Comparison of ENCODE assay signal across 8 cellular contexts in the genomic region with DNA sequence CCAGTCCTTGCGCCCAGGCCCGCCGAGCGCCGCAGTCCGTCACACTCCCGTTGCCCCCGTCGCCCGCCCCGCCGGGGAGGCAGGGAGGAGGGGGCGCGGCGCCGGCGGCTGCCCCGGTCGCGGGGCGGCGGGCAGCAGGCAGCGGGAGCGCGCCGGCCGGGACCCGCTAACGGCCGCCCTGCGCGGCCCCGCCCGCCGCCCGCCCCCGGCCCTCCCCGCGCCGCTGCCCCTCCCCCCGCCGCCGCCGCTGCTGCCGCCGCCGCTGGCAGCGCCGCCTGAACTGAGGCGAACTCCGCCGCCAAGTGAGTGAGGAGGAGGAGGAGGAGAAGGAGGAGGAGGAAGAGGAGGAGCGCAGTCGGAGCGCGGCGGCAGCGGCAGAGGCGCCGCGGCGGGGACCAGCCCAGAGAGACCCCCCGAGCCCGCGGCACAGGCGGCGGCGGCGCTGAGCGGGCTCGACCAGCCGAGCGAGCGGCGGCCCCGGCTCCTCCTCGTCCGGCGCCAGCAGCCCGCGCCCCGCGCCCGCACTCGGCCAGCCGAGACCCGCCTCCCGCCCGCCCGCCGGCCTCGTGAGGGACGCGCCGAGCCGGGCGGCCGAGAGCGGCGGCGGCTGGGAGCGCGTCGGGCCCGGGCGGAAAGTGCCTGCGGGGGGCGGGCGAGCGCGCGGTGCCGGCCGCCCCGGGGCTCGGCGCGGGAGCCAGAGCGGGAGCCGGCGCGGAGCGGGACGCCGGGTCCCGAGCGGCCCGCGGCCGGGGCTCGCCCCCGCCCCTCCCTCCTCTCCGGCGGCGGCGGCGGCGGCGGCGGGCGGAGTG. TPM values are rescaled to one million over a fixed set of nuclear protein-coding genes. Genes with fewer than 3 reads are reported as not detected.
DNase-seq lines count a peak whose midpoint lies in the region; ATAC-seq and TF ChIP-seq lines count a peak whose summit lies in the region.

A gene (plus strand): TSS at position 352 of the 809 bp plus-strand sequence. CDS start 476 bp downstream, outside the sequence.

- peak; percentile 58 for DNase-seq in GM04504 (ENCODE audit: low read depth)
- DNase-seq in GM23338 (ENCODE audit: low spot score): peak; percentile 60
- peak; percentile 59 for DNase-seq in MM.1S
- DNase-seq in UCSD-AML1 (lab: John Stamatoyannopoulos, UW; ENCODE audit: unreplicated experiment): peak; percentile 77
- DNase-seq in HT-29 (ENCODE audit: low spot score): no peak

- H3K36me3 ChIP-seq in GM23338 (ENCODE audit: insufficient read depth) (no peaks in the 10 kb centered on the region), MM.1S (replicated peaks; ENCODE audit: insufficient read depth, low read length) (no peaks in the 10 kb centered on the region), skeletal muscle tissue (ENCODE audit: control insufficient read depth in 3 of 3, insufficient read depth in 3 of 3, low read length in 3 of 3) (peaks cover 0 to 2% (median 0%) of the 10 kb centered on the region in 3 donors)

- H3K27ac ChIP-seq in GM23338 (ENCODE audit: low read depth) (no peak within 1 kb of the TSS), MM.1S (ENCODE audit: low read length) (peak within 1 kb of the TSS; percentile 66; the same call in 1 of the 2 replicates), skeletal muscle tissue (ENCODE audit: low read depth, low read length) (peak within 1 kb of the TSS; percentile 99)

- H3K9me3 Mint-ChIP-seq in GM23338 (peaks cover 5% of the 10 kb centered on the region; the same call in 2 of the 3 replicates), brain (peaks cover 3 to 12% (median 8%) of the 10 kb centered on the region in 5 experiments)

- H3K9me2 ChIP-seq in GM23338 (ENCODE audit: insufficient read depth) (no peaks in the 10 kb centered on the region), MM.1S (replicated peaks; ENCODE audit: insufficient read depth, low read length) (no peaks in the 10 kb centered on the region)

- H3K4me3 ChIP-seq in GM23338 (peak within 1 kb of the TSS; percentile 70), MM.1S (ENCODE audit: low read length) (peak within 1 kb of the TSS; percentile 68), iPS-18c (ENCODE audit: insufficient read depth, low read depth, low read length) (peak within 1 kb of the TSS; percentile 87), skeletal muscle tissue (ENCODE audit: low read length in 3 of 3) (peak within 1 kb of the TSS; percentile 73 to 98 (median 89))

- H3K27me3 Mint-ChIP-seq in GM23338 (ENCODE audit: insufficient read depth, low read depth, poor library complexity): peaks cover 13% of the 10 kb centered on the region
- H3K27me3 Mint-ChIP-seq in brain: peaks cover 18% of the 10 kb centered on the region

- H3K9ac ChIP-seq in MM.1S (ENCODE audit: low read length) (peak within 1 kb of the TSS; percentile 60; the same call in 1 of the 2 replicates), skeletal muscle tissue (ENCODE audit: low read depth in 1 of 3, low read length in 3 of 3) (peak within 1 kb of the TSS; percentile 97 to 99 (median 98))

- H3K27ac Mint-ChIP-seq in GM23338 (no peak within 1 kb of the TSS), brain (peak within 1 kb of the TSS; percentile 61 to 100 (median 98))

- H3K4me1 ChIP-seq in GM23338 (ENCODE audit: insufficient read depth) (peaks cover 30% of the 10 kb centered on the region), MM.1S (ENCODE audit: low read length) (no peaks in the 10 kb centered on the region), skeletal muscle tissue (ENCODE audit: control insufficient read depth in 3 of 3, insufficient read depth in 3 of 3, low read length in 3 of 3) (peaks cover 0 to 20% (median 11%) of the 10 kb centered on the region in 3 donors)

- peak; percentile 8; the same call in 2 of the 3 replicates for ATAC-seq in GM23338

- H3K9me3 ChIP-seq in MM.1S (replicated peaks; ENCODE audit: insufficient read depth, low read length) (no peaks in the 10 kb centered on the region), iPS-18c (ENCODE audit: control insufficient read depth, insufficient read depth, low read length) (no peaks in the 10 kb centered on the region), skeletal muscle tissue (ENCODE audit: control insufficient read depth in 3 of 3, low read length in 3 of 3) (no peaks in the 10 kb centered on the region)

- H4K20me1 ChIP-seq in GM23338 (replicated peaks; ENCODE audit: insufficient read depth) (0 out of 2 replicates have a peak, but pooled peaks cover 5% of the 10 kb centered on the region), MM.1S (ENCODE audit: insufficient read depth, low read length) (peaks cover 8% of the 10 kb centered on the region)

- H3K36me3 Mint-ChIP-seq in GM23338 (ENCODE audit: low read depth): peaks cover 5% of the 10 kb centered on the region
- H3K36me3 Mint-ChIP-seq in brain: peaks cover 29% of the 10 kb centered on the region

- H3K4me1 Mint-ChIP-seq in GM23338 (peaks cover 34% of the 10 kb centered on the region), brain (peaks cover 25% of the 10 kb centered on the region)

- H3K27me3 ChIP-seq in GM23338 (ENCODE audit: insufficient read depth): no peaks in the 10 kb centered on the region
- no peaks in the 10 kb centered on the region for H3K27me3 ChIP-seq in MM.1S (replicated peaks; ENCODE audit: insufficient read depth, low read length)
- H3K27me3 ChIP-seq in skeletal muscle tissue (ENCODE audit: control insufficient read depth in 3 of 3, insufficient read depth in 3 of 3, low read length in 3 of 3): no peaks in the 10 kb centered on the region

- no peak within 1 kb of the TSS for H2AFZ ChIP-seq in GM23338
- no peak within 1 kb of the TSS for H2AFZ ChIP-seq in MM.1S (ENCODE audit: low read length)

- TF ChIP-seq CTCF in GM23338 (conservative IDR thresholded peaks at IDR 0.05; ENCODE audit: low read depth in 2 of 2) (no peak), MM.1S (IDR thresholded peaks at IDR 0.05; ENCODE audit: low read length) (no peak), brain (conservative IDR thresholded peaks at IDR 0.05) (no peak)

- H3K4me3 Mint-ChIP-seq in GM23338 (peak within 1 kb of the TSS; percentile 81), brain (peak within 1 kb of the TSS; percentile 91 to 96 (median 94))

- H3K4me2 ChIP-seq in GM23338 (peak within 1 kb of the TSS; percentile 76), MM.1S (ENCODE audit: low read depth, low read length) (peak within 1 kb of the TSS; percentile 69; the same call in 1 of the 2 replicates)

- H3K79me2 ChIP-seq in GM23338 (replicated peaks; ENCODE audit: insufficient read depth) (peaks cover 48% of the 10 kb centered on the region), MM.1S (ENCODE audit: low read length) (peaks cover 38% of the 10 kb centered on the region)

- H3F3A ChIP-seq in GM23338 (replicated peaks; ENCODE audit: low read depth) (no peaks in the 10 kb centered on the region), MM.1S (ENCODE audit: insufficient read depth, low read length) (peaks cover 7% of the 10 kb centered on the region)

TF ChIP-seq in GM23338, 12 proteins besides CTCF, POLR2A, EP300 and RAD21:
- TF ChIP-seq POLR2AphosphoS5 (IDR thresholded peaks at IDR 0.05; ENCODE audit: low read depth): peak; percentile 65
- no peak for TF ChIP-seq EZH2 (IDR thresholded peaks at IDR 0.05; ENCODE audit: low read depth, unreplicated experiment)
- no peak for TF ChIP-seq EZH2phosphoT487 (IDR thresholded peaks at IDR 0.05; ENCODE audit: unreplicated experiment)

RNA-seq across cellular contexts. Expression of the gene that starts here (rescaled TPM):
- 150 and 159 TPM in 2 replicates for total RNA-seq in GM23338 (2014; rRNA removed; shearing (Covaris generic))
- polyA plus RNA-seq in GM23338 (2016; fragmentation: Nextera tagmentation; extraction: Ambion mirVana): 53.7 and 60.8 TPM in 2 replicates
- 70.0 TPM for polyA plus RNA-seq in brain (ENCODE audit: insufficient read depth, low read depth, low replicate concordance)
- total RNA-seq in skeletal muscle tissue: 274 TPM
- total RNA-seq in HT-29 (2014; rRNA removed; shearing (Covaris generic)): not detected in 2 replicates

Comparison
In these comparisons a context has a peak if more than half of its experiments do, and no peak if none do; other contexts are left out.
1. RNA of the gene that starts here (total RNA-seq): 274 TPM in skeletal muscle tissue (single experiment) and 150 to 159 TPM in GM23338; not detected in HT-29; every median in the first group is over 100 times any median in the second.
2. Peak in every context shown above with its lines, with median percentiles within 50 percentile points of each other: H3K4me3 ChIP-seq.